1 cellular context compared by ENCODE assay signal in genomic region chr20:58308680-58309527, GRCh38.
TF ChIP-seq lines count a peak whose summit lies in the region.

No MANE protein-coding gene starts in this region.

TF ChIP-seq in HEK293, 187 proteins besides CTCF, POLR2A, EP300 and RAD21 (continued from another document):
- TF ChIP-seq PRDM6 (tag by site-specific recombination; IDR thresholded peaks at IDR 0.05) (no peak), ZNF221 (tag by site-specific recombination; IDR thresholded peaks at IDR 0.05; ENCODE audit: borderline replicate concordance) (no peak), ZNF37A (tag by site-specific recombination; IDR thresholded peaks at IDR 0.05) (no peak), ZNF398 (tag by site-specific recombination; IDR thresholded peaks at IDR 0.05) (no peak), ZNF626 (tag by site-specific recombination; IDR thresholded peaks at IDR 0.05) (no peak), ZNF600 (tag by site-specific recombination; IDR thresholded peaks at IDR 0.05) (no peak), ZNF830 (tag by site-specific recombination; IDR thresholded peaks at IDR 0.05; ENCODE audit: low read depth) (no peak), ZNF654 (tag by site-specific recombination; IDR thresholded peaks at IDR 0.05; ENCODE audit: low read depth) (no peak), ZSCAN23 (tag by site-specific recombination; IDR thresholded peaks at IDR 0.05) (no peak), YY1 (tag by site-specific recombination; IDR thresholded peaks at IDR 0.05) (peak; percentile 64), ZNF510 (tag by site-specific recombination; IDR thresholded peaks at IDR 0.05; ENCODE audit: insufficient replicate concordance) (no peak), YY2 (tag by site-specific recombination; IDR thresholded peaks at IDR 0.05) (peak; percentile 55), ZNF768 (tag by site-specific recombination; IDR thresholded peaks at IDR 0.05) (no peak)
